In genomic region chr22:45240810-45241631, GRCh38 we compare ENCODE assay signal across 1 cellular context.
A peak's percentile ranks its signal among the peaks of the same experiment; 100 is the strongest.
TF ChIP-seq lines count a peak whose summit lies in the region.

KIAA0930 (minus strand) TSS chr22:45240894; CDS start chr22:45240703, 191 bp downstream.

TF ChIP-seq in HepG2, 621 proteins besides CTCF, POLR2A, EP300 and RAD21 (continued from another document and continues in another):
- TF ChIP-seq, protein P1, sequence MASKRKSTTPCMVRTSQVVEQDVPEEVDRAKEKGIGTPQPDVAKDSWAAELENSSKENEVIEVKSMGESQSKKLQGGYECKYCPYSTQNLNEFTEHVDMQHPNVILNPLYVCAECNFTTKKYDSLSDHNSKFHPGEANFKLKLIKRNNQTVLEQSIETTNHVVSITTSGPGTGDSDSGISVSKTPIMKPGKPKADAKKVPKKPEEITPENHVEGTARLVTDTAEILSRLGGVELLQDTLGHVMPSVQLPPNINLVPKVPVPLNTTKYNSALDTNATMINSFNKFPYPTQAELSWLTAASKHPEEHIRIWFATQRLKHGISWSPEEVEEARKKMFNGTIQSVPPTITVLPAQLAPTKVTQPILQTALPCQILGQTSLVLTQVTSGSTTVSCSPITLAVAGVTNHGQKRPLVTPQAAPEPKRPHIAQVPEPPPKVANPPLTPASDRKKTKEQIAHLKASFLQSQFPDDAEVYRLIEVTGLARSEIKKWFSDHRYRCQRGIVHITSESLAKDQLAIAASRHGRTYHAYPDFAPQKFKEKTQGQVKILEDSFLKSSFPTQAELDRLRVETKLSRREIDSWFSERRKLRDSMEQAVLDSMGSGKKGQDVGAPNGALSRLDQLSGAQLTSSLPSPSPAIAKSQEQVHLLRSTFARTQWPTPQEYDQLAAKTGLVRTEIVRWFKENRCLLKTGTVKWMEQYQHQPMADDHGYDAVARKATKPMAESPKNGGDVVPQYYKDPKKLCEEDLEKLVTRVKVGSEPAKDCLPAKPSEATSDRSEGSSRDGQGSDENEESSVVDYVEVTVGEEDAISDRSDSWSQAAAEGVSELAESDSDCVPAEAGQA (IDR thresholded peaks at IDR 0.05; ENCODE audit: low read depth), result no peak
- TF ChIP-seq, protein P1 (CRISPR knock-in tag; IDR thresholded peaks at IDR 0.05; ENCODE audit: borderline replicate concordance), result no peak
- TF ChIP-seq HDAC2 (CRISPR knock-in tag; IDR thresholded peaks at IDR 0.05) (no peak), HIVEP1 (CRISPR knock-in tag; IDR thresholded peaks at IDR 0.05) (0 out of 2 replicates have a peak, but pooled peaks have one; percentile 59), MTA3 (CRISPR knock-in tag; IDR thresholded peaks at IDR 0.05) (no peak), ZNF383 (CRISPR knock-in tag; IDR thresholded peaks at IDR 0.05; ENCODE audit: borderline replicate concordance) (no peak), EZH2 (conservative IDR thresholded peaks at IDR 0.05; ENCODE audit: low read depth, low read length) (no peak), SRSF1 (optimal IDR thresholded peaks at IDR 0.05; ENCODE audit: low read depth, low read length) (peak; percentile 62), ZNF3 (CRISPR knock-in tag; IDR thresholded peaks at IDR 0.05) (no peak), ZNF121 (CRISPR knock-in tag; IDR thresholded peaks at IDR 0.05) (no peak), ARHGAP35 (CRISPR knock-in tag; IDR thresholded peaks at IDR 0.05; ENCODE audit: borderline replicate concordance) (peak; percentile 44; the same call in 1 of the 2 replicates), SIX4 (CRISPR knock-in tag; IDR thresholded peaks at IDR 0.05) (no peak), MTF1 (CRISPR knock-in tag; IDR thresholded peaks at IDR 0.05) (no peak), TMF1 (CRISPR knock-in tag; IDR thresholded peaks at IDR 0.05; ENCODE audit: low read depth) (no peak), HNF4A (CRISPR knock-in tag; IDR thresholded peaks at IDR 0.05) (0 out of 2 replicates have a peak, but pooled peaks have one; percentile 25), GTF2F1 (IDR thresholded peaks at IDR 0.05; ENCODE audit: low read length) (no peak), CBX2 (IDR thresholded peaks at IDR 0.05; ENCODE audit: low read depth, low read length) (no peak), CBX2 (CRISPR knock-in tag; IDR thresholded peaks at IDR 0.05; ENCODE audit: low read depth) (no peak), FOXO1 (CRISPR knock-in tag; IDR thresholded peaks at IDR 0.05) (0 out of 2 replicates have a peak, but pooled peaks have one; percentile 14), MEIS2 (CRISPR knock-in tag; IDR thresholded peaks at IDR 0.05) (no peak), NR2C2 (CRISPR knock-in tag; IDR thresholded peaks at IDR 0.05; ENCODE audit: borderline replicate concordance) (peak; percentile 62; the same call in 1 of the 2 replicates), ZNF891 (CRISPR knock-in tag; IDR thresholded peaks at IDR 0.05) (peak; percentile 31; the same call in 1 of the 2 replicates), ZBED4 (CRISPR knock-in tag; IDR thresholded peaks at IDR 0.05; ENCODE audit: borderline replicate concordance) (no peak), ZNF777 (CRISPR knock-in tag; IDR thresholded peaks at IDR 0.05) (no peak), ZNF292 (CRISPR knock-in tag; IDR thresholded peaks at IDR 0.05; ENCODE audit: borderline replicate concordance, low read depth) (no peak), ZNF572 (CRISPR knock-in tag; IDR thresholded peaks at IDR 0.05) (peak; percentile 94), GZF1 (CRISPR knock-in tag; IDR thresholded peaks at IDR 0.05) (no peak), POLR2AphosphoS5 (IDR thresholded peaks at IDR 0.05; ENCODE audit: low read depth, low read length) (no peak), NRL (CRISPR knock-in tag; IDR thresholded peaks at IDR 0.05; ENCODE audit: borderline replicate concordance) (peak; percentile 53; the same call in 1 of the 2 replicates), ZKSCAN8 (CRISPR knock-in tag; IDR thresholded peaks at IDR 0.05; ENCODE audit: borderline replicate concordance) (no peak), AKAP8 (CRISPR knock-in tag; IDR thresholded peaks at IDR 0.05) (no peak), SAP130 (CRISPR knock-in tag; IDR thresholded peaks at IDR 0.05; ENCODE audit: low read depth) (peak; percentile 24; the same call in 1 of the 2 replicates), EEA1 (CRISPR knock-in tag; IDR thresholded peaks at IDR 0.05; ENCODE audit: borderline replicate concordance) (no peak), ARNTL (CRISPR knock-in tag; IDR thresholded peaks at IDR 0.05) (no peak), SSRP1 (CRISPR knock-in tag; IDR thresholded peaks at IDR 0.05) (no peak), CCDC6 (CRISPR knock-in tag; IDR thresholded peaks at IDR 0.05) (no peak), ZNF75D (CRISPR knock-in tag; IDR thresholded peaks at IDR 0.05; ENCODE audit: borderline replicate concordance) (no peak), SP140L (CRISPR knock-in tag; IDR thresholded peaks at IDR 0.05; ENCODE audit: borderline replicate concordance) (no peak), TBX2 (CRISPR knock-in tag; IDR thresholded peaks at IDR 0.05; ENCODE audit: borderline replicate concordance) (peak; percentile 38; the same call in 1 of the 2 replicates), PPARG (CRISPR knock-in tag; conservative IDR thresholded peaks at IDR 0.05) (no peak), ZNF619 (CRISPR knock-in tag; IDR thresholded peaks at IDR 0.05) (no peak), ZC3H13 (CRISPR knock-in tag; IDR thresholded peaks at IDR 0.05) (no peak), KDM1A (CRISPR knock-in tag; IDR thresholded peaks at IDR 0.05) (no peak), MAZ (IDR thresholded peaks at IDR 0.05; ENCODE audit: borderline replicate concordance, low read depth, low read length) (peak; percentile 22; the same call in 1 of the 2 replicates), MAZ (CRISPR knock-in tag; IDR thresholded peaks at IDR 0.05; ENCODE audit: low read depth) (no peak)
- TF ChIP-seq, protein P2, sequence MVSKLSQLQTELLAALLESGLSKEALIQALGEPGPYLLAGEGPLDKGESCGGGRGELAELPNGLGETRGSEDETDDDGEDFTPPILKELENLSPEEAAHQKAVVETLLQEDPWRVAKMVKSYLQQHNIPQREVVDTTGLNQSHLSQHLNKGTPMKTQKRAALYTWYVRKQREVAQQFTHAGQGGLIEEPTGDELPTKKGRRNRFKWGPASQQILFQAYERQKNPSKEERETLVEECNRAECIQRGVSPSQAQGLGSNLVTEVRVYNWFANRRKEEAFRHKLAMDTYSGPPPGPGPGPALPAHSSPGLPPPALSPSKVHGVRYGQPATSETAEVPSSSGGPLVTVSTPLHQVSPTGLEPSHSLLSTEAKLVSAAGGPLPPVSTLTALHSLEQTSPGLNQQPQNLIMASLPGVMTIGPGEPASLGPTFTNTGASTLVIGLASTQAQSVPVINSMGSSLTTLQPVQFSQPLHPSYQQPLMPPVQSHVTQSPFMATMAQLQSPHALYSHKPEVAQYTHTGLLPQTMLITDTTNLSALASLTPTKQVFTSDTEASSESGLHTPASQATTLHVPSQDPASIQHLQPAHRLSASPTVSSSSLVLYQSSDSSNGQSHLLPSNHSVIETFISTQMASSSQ (IDR thresholded peaks at IDR 0.05; ENCODE audit: low read depth), result no peak
- TF ChIP-seq, protein P2 (CRISPR knock-in tag; IDR thresholded peaks at IDR 0.05; ENCODE audit: borderline replicate concordance), result 0 out of 2 replicates have a peak, but pooled peaks have one; percentile 20
- TF ChIP-seq, protein P3, sequence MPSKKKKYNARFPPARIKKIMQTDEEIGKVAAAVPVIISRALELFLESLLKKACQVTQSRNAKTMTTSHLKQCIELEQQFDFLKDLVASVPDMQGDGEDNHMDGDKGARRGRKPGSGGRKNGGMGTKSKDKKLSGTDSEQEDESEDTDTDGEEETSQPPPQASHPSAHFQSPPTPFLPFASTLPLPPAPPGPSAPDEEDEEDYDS (CRISPR knock-in tag; IDR thresholded peaks at IDR 0.05), result no peak
- TF ChIP-seq, protein P4, sequence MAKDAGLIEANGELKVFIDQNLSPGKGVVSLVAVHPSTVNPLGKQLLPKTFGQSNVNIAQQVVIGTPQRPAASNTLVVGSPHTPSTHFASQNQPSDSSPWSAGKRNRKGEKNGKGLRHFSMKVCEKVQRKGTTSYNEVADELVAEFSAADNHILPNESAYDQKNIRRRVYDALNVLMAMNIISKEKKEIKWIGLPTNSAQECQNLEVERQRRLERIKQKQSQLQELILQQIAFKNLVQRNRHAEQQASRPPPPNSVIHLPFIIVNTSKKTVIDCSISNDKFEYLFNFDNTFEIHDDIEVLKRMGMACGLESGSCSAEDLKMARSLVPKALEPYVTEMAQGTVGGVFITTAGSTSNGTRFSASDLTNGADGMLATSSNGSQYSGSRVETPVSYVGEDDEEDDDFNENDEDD (CRISPR knock-in tag; IDR thresholded peaks at IDR 0.05; ENCODE audit: borderline replicate concordance), result no peak
- TF ChIP-seq, protein P5, sequence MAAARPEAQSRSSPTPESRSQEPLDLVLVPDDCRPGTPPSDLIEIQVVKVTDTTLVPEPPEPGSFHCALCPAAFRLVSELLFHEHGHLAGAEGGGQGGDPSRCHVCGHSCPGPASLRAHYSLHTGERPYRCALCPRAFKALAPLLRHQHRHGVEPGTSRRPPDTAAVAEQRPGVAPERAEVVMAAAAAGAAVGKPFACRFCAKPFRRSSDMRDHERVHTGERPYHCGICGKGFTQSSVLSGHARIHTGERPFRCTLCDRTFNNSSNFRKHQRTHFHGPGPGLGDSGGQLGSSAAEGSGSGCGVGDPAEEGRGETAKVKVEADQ (CRISPR knock-in tag; IDR thresholded peaks at IDR 0.05; ENCODE audit: borderline replicate concordance), result no peak
- TF ChIP-seq, protein P6, sequence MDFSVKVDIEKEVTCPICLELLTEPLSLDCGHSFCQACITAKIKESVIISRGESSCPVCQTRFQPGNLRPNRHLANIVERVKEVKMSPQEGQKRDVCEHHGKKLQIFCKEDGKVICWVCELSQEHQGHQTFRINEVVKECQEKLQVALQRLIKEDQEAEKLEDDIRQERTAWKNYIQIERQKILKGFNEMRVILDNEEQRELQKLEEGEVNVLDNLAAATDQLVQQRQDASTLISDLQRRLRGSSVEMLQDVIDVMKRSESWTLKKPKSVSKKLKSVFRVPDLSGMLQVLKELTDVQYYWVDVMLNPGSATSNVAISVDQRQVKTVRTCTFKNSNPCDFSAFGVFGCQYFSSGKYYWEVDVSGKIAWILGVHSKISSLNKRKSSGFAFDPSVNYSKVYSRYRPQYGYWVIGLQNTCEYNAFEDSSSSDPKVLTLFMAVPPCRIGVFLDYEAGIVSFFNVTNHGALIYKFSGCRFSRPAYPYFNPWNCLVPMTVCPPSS (IDR thresholded peaks at IDR 0.05), result no peak
